In genomic region chrX:10508891-10509290, GRCh38 we compare ENCODE assay signal across 32 cellular contexts.
"Had no signal": no experiment of that assay in that cellular context is flagged by ENCODE, and none has a peak within 500 bp of the region (broad histone marks: within the 10 kb centered on the region; RNA-seq: fewer than 3 reads in every experiment).

No MANE protein-coding gene starts in this region.

- H3K4me1 Mint-ChIP-seq: stimulated activated memory B cell treated with anti-CD40 and anti-IgM and Interleukin-4, amounts not matched to agents 10 μg/mL and 1 μg/mL and 100 μg/mL, for 72 hours; stimulated activated naive CD8-positive, alpha-beta T cell treated with anti-CD3 and anti-CD28 coated beads, Interleukin-15, amount 100 ng/mL, for 72 hours had no signal

- H3K9me3 ChIP-seq: body of pancreas, colonic mucosa, ovary, uterus had no signal

- H3K9me3 Mint-ChIP-seq: nephron; stimulated activated memory B cell treated with anti-CD40 and anti-IgM and Interleukin-4, amounts not matched to agents 10 μg/mL and 1 μg/mL and 100 μg/mL, for 72 hours; stimulated activated naive CD8-positive, alpha-beta T cell treated with anti-CD3 and anti-CD28 coated beads, Interleukin-15, amount 100 ng/mL, for 72 hours had no signal

- H3K27ac Mint-ChIP-seq: activated naive CD8-positive, alpha-beta T cell; nephron; progenitor cell of endocrine pancreas; stimulated activated memory B cell treated with anti-CD40 and anti-IgM and Interleukin-4, amounts not matched to agents 10 μg/mL and 1 μg/mL and 100 μg/mL, for 72 hours; stimulated activated naive CD8-positive, alpha-beta T cell treated with anti-CD3 and anti-CD28 coated beads, Interleukin-15, amount 100 ng/mL, for 72 hours; type B pancreatic cell had no signal

- H3K36me3 ChIP-seq: colonic mucosa, ovary, uterus had no signal

- H3K27me3 ChIP-seq: body of pancreas, colonic mucosa, ovary, uterus had no signal

- FAIRE-seq: frontal cortex had no signal

- DNase-seq: activated CD4-positive, alpha-beta T cell treated with anti-CD3 and anti-CD28 coated beads for 48 hours; activated CD4-positive, alpha-beta T cell treated with anti-CD3 and anti-CD28 coated beads, Interleukin-2, amount 50 U/mL, for 48 hours; activated CD8-positive, alpha-beta memory T cell treated with anti-CD3 and anti-CD28 coated beads for 24 hours; activated effector memory CD4-positive, alpha-beta T cell treated with Interleukin-2 at 50 U/mL for 16 hours; activated naive CD4-positive, alpha-beta T cell treated with Interleukin-2 at 50 U/mL for 16 hours; anterior cingulate cortex; body of pancreas; cerebellar nuclear complex; colonic mucosa; dorsolateral prefrontal cortex; effector memory CD4-positive, alpha-beta T cell; islet precursor cell; left cardiac atrium; left ventricle myocardium superior; ovary; retina; stimulated activated CD4-positive, alpha-beta T cell treated with anti-CD3 and anti-CD28 coated beads, Interleukin-12 subunit alpha, Interleukin-12 subunit beta, amount 100 ng/mL, for 4 hours; stimulated activated CD4-positive, alpha-beta T cell treated with anti-CD3 and anti-CD28 coated beads, Interleukin-4, amount 100 ng/mL, for 4 hours; stimulated activated CD8-positive, alpha-beta memory T cell treated with anti-CD3 and anti-CD28 coated beads, Interleukin-4, amount 100 ng/mL, for 48 hours; stimulated activated naive CD8-positive, alpha-beta T cell treated with anti-CD3 and anti-CD28 coated beads, Interleukin-15, amount 100 ng/mL, for 72 hours; substantia nigra; uterus had no signal

- H3K4me3 ChIP-seq: body of pancreas, colonic mucosa, dorsolateral prefrontal cortex, ovary, skin epidermis, uterus had no signal

- H3K27me3 Mint-ChIP-seq: activated naive CD8-positive, alpha-beta T cell; progenitor cell of endocrine pancreas; stimulated activated memory B cell treated with anti-CD40 and anti-IgM and Interleukin-4, amounts not matched to agents 10 μg/mL and 1 μg/mL and 100 μg/mL, for 72 hours; stimulated activated naive CD8-positive, alpha-beta T cell treated with anti-CD3 and anti-CD28 coated beads, Interleukin-15, amount 100 ng/mL, for 72 hours; type B pancreatic cell had no signal

- H3K4me1 ChIP-seq: body of pancreas, colonic mucosa, uterus had no signal

- ATAC-seq: activated CD4-positive, CD25-positive, alpha-beta regulatory T cell treated with anti-CD3 and anti-CD28 coated beads, Interleukin-2, amount 50 U/mL, for 24 hours; body of pancreas; left cardiac atrium; left ventricle myocardium superior; sciatic nerve; stimulated activated memory B cell treated with anti-CD40 and anti-IgM and Interleukin-4, amounts not matched to agents 10 μg/mL and 1 μg/mL and 100 μg/mL, for 72 hours; stimulated activated naive CD8-positive, alpha-beta T cell treated with anti-CD3 and anti-CD28 coated beads, Interleukin-15, amount 100 ng/mL, for 72 hours had no signal

- H3K36me3 Mint-ChIP-seq: activated naive CD8-positive, alpha-beta T cell; stimulated activated memory B cell treated with anti-CD40 and anti-IgM and Interleukin-4, amounts not matched to agents 10 μg/mL and 1 μg/mL and 100 μg/mL, for 72 hours had no signal

- H3K4me3 Mint-ChIP-seq: activated naive CD8-positive, alpha-beta T cell; nephron; stimulated activated memory B cell treated with anti-CD40 and anti-IgM and Interleukin-4, amounts not matched to agents 10 μg/mL and 1 μg/mL and 100 μg/mL, for 72 hours; stimulated activated naive CD8-positive, alpha-beta T cell treated with anti-CD3 and anti-CD28 coated beads, Interleukin-15, amount 100 ng/mL, for 72 hours; type B pancreatic cell had no signal

- H3K27ac ChIP-seq: body of pancreas, colonic mucosa, dorsolateral prefrontal cortex, ovary, skin epidermis, uterus, VCaP had no signal
